Comparison of ENCODE assay signal across 19 cellular contexts in genomic region chr6:157952751-157953479, GRCh38. TPM values are rescaled to one million over a fixed set of nuclear protein-coding genes. Genes with fewer than 3 reads are reported as not detected.
A peak's percentile ranks its signal among the peaks of the same experiment; 100 is the strongest.
DNase-seq lines count a peak whose midpoint lies in the region; FAIRE-seq and TF ChIP-seq lines count a peak whose summit lies in the region.
"Had no signal": no experiment of that assay in that cellular context is flagged by ENCODE, and none has a peak within 500 bp of the region (broad histone marks: within the 10 kb centered on the region; RNA-seq: fewer than 3 reads in every experiment).

No MANE protein-coding gene starts in this region.

- no peaks in the 10 kb centered on the region for H4K20me1 ChIP-seq in Karpas-422 (ENCODE audit: insufficient read depth, low read depth, low read length)
- H4K20me1 ChIP-seq: BLaER1 had no signal

- no peak overlapping the region for H3K4me3 Mint-ChIP-seq in progenitor cell of endocrine pancreas (ENCODE audit: low read depth)
- H3K4me3 Mint-ChIP-seq: activated CD4-positive, alpha-beta memory T cell treated with anti-CD3 and anti-CD28 coated beads, Interleukin-2, amount 10 ng/mL, durations not matched to agents 7 days and 5 days; activated T-helper 17 cell treated with anti-CD3 and anti-CD28 coated beads, Interleukin-2, amount 50 U/mL, for 72 hours had no signal

- peaks cover 35% of the 10 kb centered on the region for H3K4me1 Mint-ChIP-seq in progenitor cell of endocrine pancreas (ENCODE audit: low read depth)
- H3K4me1 Mint-ChIP-seq: activated CD4-positive, alpha-beta memory T cell treated with anti-CD3 and anti-CD28 coated beads, Interleukin-2, amount 10 ng/mL, durations not matched to agents 7 days and 5 days had no signal

- no peaks in the 10 kb centered on the region for H3K27me3 ChIP-seq in Karpas-422 (ENCODE audit: low read length)
- H3K27me3 ChIP-seq: BLaER1 had no signal

- no peak overlapping the region for H3K4me2 ChIP-seq in Karpas-422 (ENCODE audit: low read depth, low read length, poor library complexity, severe bottlenecking)
- H3K4me2 ChIP-seq: BLaER1 had no signal

- H3K9ac ChIP-seq in Karpas-422 (ENCODE audit: low read length) = no peak overlapping the region
- H3K9ac ChIP-seq: BLaER1, parathyroid adenoma had no signal

- TF ChIP-seq CTCF in progenitor cell of endocrine pancreas (IDR thresholded peaks at IDR 0.05; ENCODE audit: unreplicated experiment) (no peak), D721Med (IDR thresholded peaks at IDR 0.05; ENCODE audit: insufficient read depth, missing control alignments) (no peak)

- H3K4me3 ChIP-seq in Karpas-422 (ENCODE audit: low read length) = no peak overlapping the region
- H3K4me3 ChIP-seq: BLaER1 had no signal

- no peaks in the 10 kb centered on the region for H3K27me3 Mint-ChIP-seq in progenitor cell of endocrine pancreas
- H3K27me3 Mint-ChIP-seq: activated T-helper 17 cell treated with anti-CD3 and anti-CD28 coated beads, Interleukin-2, amount 50 U/mL, for 72 hours had no signal

- FAIRE-seq in D721Med (lab: Jason Lieb, UNC) = no peak
- FAIRE-seq: colon, HTR-8/SVneo had no signal

- no peaks in the 10 kb centered on the region for H3K36me3 ChIP-seq in Karpas-422 (ENCODE audit: insufficient read depth, low read length)
- H3K36me3 ChIP-seq: BLaER1 had no signal

- peak; percentile 16 for DNase-seq in EL
- peak; percentile 9 for DNase-seq in Karpas-422
- peak; percentile 33 for DNase-seq in ecto neural progenitor cell (ENCODE audit: low spot score)
- DNase-seq in progenitor cell of endocrine pancreas (ENCODE audit: low spot score, unreplicated experiment) = no peak
- DNase-seq in D721Med (ENCODE audit: insufficient read length, low spot score) = no peak
- DNase-seq in NCI-H345 (lab: John Stamatoyannopoulos, UW) = no peak
- DNase-seq in activated naive CD4-positive, alpha-beta T cell treated with Interleukin-2 at 50 U/mL for 16 hours = no peak
- DNase-seq: activated CD4-positive, alpha-beta memory T cell treated with anti-CD3 and anti-CD28 coated beads, Interleukin-2, amount 10 ng/mL, durations not matched to agents 7 days and 5 days; aorta; hippocampal formation; kidney glomerular epithelial cell; naive B cell; NCI-H2081 treated with DMSO at 0.1 percent for 48 hours; SW 1271 had no signal

- H3K9me3 Mint-ChIP-seq in progenitor cell of endocrine pancreas (ENCODE audit: low read depth) = peaks cover 26% of the 10 kb centered on the region

- no peak overlapping the region for H3K27ac ChIP-seq in Karpas-422 (ENCODE audit: low read length)
- H3K27ac ChIP-seq: BLaER1, parathyroid adenoma had no signal

- no peak overlapping the region for H2AFZ ChIP-seq in Karpas-422 (ENCODE audit: low read length)
- H2AFZ ChIP-seq: parathyroid adenoma had no signal

- H3K9me3 ChIP-seq in Karpas-422 (ENCODE audit: low read length) = no peaks in the 10 kb centered on the region

- H3K4me1 ChIP-seq in Karpas-422 (ENCODE audit: low read length) = no peaks in the 10 kb centered on the region
- H3K4me1 ChIP-seq: BLaER1, parathyroid adenoma had no signal

- H3K36me3 Mint-ChIP-seq in progenitor cell of endocrine pancreas (ENCODE audit: insufficient read depth) = peaks cover 8% of the 10 kb centered on the region

- no peaks in the 10 kb centered on the region for H3K79me2 ChIP-seq in Karpas-422 (ENCODE audit: low read length)
- H3K79me2 ChIP-seq: parathyroid adenoma had no signal

- peak overlapping the region; percentile 98 for H3K27ac Mint-ChIP-seq in progenitor cell of endocrine pancreas
- H3K27ac Mint-ChIP-seq: activated CD4-positive, alpha-beta memory T cell treated with anti-CD3 and anti-CD28 coated beads, Interleukin-2, amount 10 ng/mL, durations not matched to agents 7 days and 5 days; activated T-helper 17 cell treated with anti-CD3 and anti-CD28 coated beads, Interleukin-2, amount 50 U/mL, for 72 hours had no signal

- no peaks in the 10 kb centered on the region for H3K9me2 ChIP-seq in Karpas-422 (replicated peaks; ENCODE audit: insufficient read depth, low read length)

RNA-seq across cellular contexts. Expression of gene SYNJ2, which starts 28.7 kb away (rescaled TPM):
- 0.04 TPM in 1 of 2 replicates, not detected in the other for total RNA-seq in Karpas-422 (2014; rRNA removed; shearing (Covaris generic); ENCODE audit: low replicate concordance)
- 18.9 and 22.2 TPM in 2 replicates for total RNA-seq in progenitor cell of endocrine pancreas

Comparison
In these comparisons a context has a peak if more than half of its experiments do, and no peak if none do; other contexts are left out.
1. DNase-seq: peak in EL (single experiment), Karpas-422 (single experiment) and ecto neural progenitor cell (single experiment); none in progenitor cell of endocrine pancreas (single experiment), D721Med (single experiment), NCI-H345 (single experiment) and activated naive CD4-positive, alpha-beta T cell treated with Interleukin-2 at 50 U/mL for 16 hours (single experiment).
2. RNA of gene SYNJ2, which starts 28.7 kb away (total RNA-seq): 18.9 to 22.2 TPM in progenitor cell of endocrine pancreas; 0.04 TPM in Karpas-422; every median in the first group is over 10 times any median in the second.